11 cellular contexts compared by ENCODE assay signal in the genomic region with DNA sequence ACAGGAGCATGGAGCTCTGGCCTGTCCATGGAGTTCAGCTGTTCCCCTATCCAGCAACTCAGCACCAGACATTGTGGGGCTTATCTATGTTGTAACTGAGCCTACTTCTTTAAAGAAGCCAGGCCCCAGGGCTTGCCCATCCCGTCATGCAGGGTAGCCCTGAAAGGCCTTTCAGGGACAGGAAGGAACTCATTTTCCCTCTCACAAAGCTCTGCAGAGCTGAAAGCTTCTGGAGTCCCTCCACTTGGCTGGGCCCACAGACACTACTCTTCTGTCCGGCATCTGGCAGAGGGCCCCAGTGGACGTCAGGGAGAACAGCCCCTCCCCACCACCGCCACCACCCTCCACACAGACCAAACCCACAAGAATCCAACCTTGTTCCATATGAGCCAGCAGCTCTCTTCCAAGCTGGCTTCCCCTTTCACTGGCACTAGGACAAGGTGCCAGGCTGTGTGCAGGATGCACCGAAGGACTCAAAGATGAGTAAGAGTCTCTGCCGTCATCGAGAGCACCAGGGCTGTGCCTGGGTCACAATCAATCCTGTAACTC. TPM values are rescaled to one million over a fixed set of nuclear protein-coding genes. Genes with fewer than 3 reads are reported as not detected.
A peak's percentile ranks its signal among the peaks of the same experiment; 100 is the strongest.
DNase-seq lines count a peak whose midpoint lies in the region; ATAC-seq, FAIRE-seq and TF ChIP-seq lines count a peak whose summit lies in the region.
"Had no signal": no experiment of that assay in that cellular context is flagged by ENCODE, and none has a peak within 500 bp of the region (broad histone marks: within the 10 kb centered on the region; RNA-seq: fewer than 3 reads in every experiment).

No MANE protein-coding gene starts in this region.

- H3K4me3 ChIP-seq in astrocyte (ENCODE audit: insufficient read depth, low read depth, low read length) = no peak overlapping the region
- H3K4me3 ChIP-seq in CD8-positive, alpha-beta T cell (ENCODE audit: low read depth, low read length) = no peak overlapping the region
- H3K4me3 ChIP-seq: GM23338 had no signal

- no peaks in the 10 kb centered on the region for H3K79me2 ChIP-seq in astrocyte (ENCODE audit: insufficient read depth, low read length)

- CTCF ChIA-PET in CD8-positive, alpha-beta T cell (lab: Charles Lee) = no interaction called here

- H3K4me2 ChIP-seq in astrocyte (ENCODE audit: low read length) = peak overlapping the region; percentile 29
- H3K4me2 ChIP-seq: GM23338 had no signal

- ATAC-seq in omental fat pad (ENCODE audit: low FRiP score) (peak; percentile 37), GM18505 (IDR thresholded peaks at IDR 0.05; ENCODE audit: unreplicated experiment) (no peak), GM19455 (IDR thresholded peaks at IDR 0.05; ENCODE audit: unreplicated experiment) (no peak)
- no peak for ATAC-seq in CD8-positive, alpha-beta T cell
- ATAC-seq: GM23338 had no signal

- TF ChIP-seq CTCF in astrocyte (IDR thresholded peaks at IDR 0.05; ENCODE audit: insufficient read depth, low read depth, low read length) (no peak), glutamatergic neuron (IDR thresholded peaks at IDR 0.05; ENCODE audit: partially characterized antibody, unreplicated experiment) (no peak), omental fat pad (IDR thresholded peaks at IDR 0.05) (no peak)
- TF ChIP-seq CTCF in CD8-positive, alpha-beta T cell (IDR thresholded peaks at IDR 0.05) = no peak

- H4K20me1 ChIP-seq in astrocyte (ENCODE audit: insufficient read depth, low read length) = no peaks in the 10 kb centered on the region

- H3K4me1 ChIP-seq in astrocyte (ENCODE audit: insufficient read depth, low read length) = peaks cover 44% of the 10 kb centered on the region
- no peaks in the 10 kb centered on the region for H3K4me1 ChIP-seq in CD8-positive, alpha-beta T cell (ENCODE audit: insufficient read depth, low read length)

- H3K4me1 Mint-ChIP-seq in astrocyte (ENCODE audit: low read depth, unreplicated experiment) (peaks cover 15% of the 10 kb centered on the region), glutamatergic neuron (ENCODE audit: low read depth, unreplicated experiment) (peaks cover 6% of the 10 kb centered on the region)
- no peaks in the 10 kb centered on the region for H3K4me1 Mint-ChIP-seq in CD8-positive, alpha-beta T cell (ENCODE audit: low read depth)

- peak overlapping the region; percentile 38 for H3K27ac Mint-ChIP-seq in astrocyte (ENCODE audit: unreplicated experiment)
- H3K27ac Mint-ChIP-seq in glutamatergic neuron (ENCODE audit: unreplicated experiment) = peak overlapping the region; percentile 29
- H3K27ac Mint-ChIP-seq in CD8-positive, alpha-beta T cell = no peak overlapping the region
- H3K27ac Mint-ChIP-seq: GM23338 had no signal

- H3K27me3 Mint-ChIP-seq in astrocyte (ENCODE audit: low read depth, unreplicated experiment) = no peaks in the 10 kb centered on the region
- H3K27me3 Mint-ChIP-seq in glutamatergic neuron (ENCODE audit: unreplicated experiment) = no peaks in the 10 kb centered on the region
- H3K27me3 Mint-ChIP-seq in CD8-positive, alpha-beta T cell (ENCODE audit: low read depth) = no peaks in the 10 kb centered on the region

- peaks cover 13% of the 10 kb centered on the region for H3K36me3 Mint-ChIP-seq in astrocyte (ENCODE audit: low read depth, unreplicated experiment)
- H3K36me3 Mint-ChIP-seq in glutamatergic neuron (ENCODE audit: unreplicated experiment) = no peaks in the 10 kb centered on the region
- no peaks in the 10 kb centered on the region for H3K36me3 Mint-ChIP-seq in CD8-positive, alpha-beta T cell

- FAIRE-seq in astrocyte (lab: Jason Lieb, UNC) = no peak
- FAIRE-seq in RCC 7860 (lab: Jason Lieb, UNC) = no peak

- peak overlapping the region; percentile 43 for H3K9ac ChIP-seq in astrocyte (ENCODE audit: low read length)

- POLR2A ChIA-PET in CD8-positive, alpha-beta T cell (lab: Charles Lee) = no interaction called here

- no peaks in the 10 kb centered on the region for H3K27me3 ChIP-seq in astrocyte (ENCODE audit: insufficient read depth, low read length)
- no peaks in the 10 kb centered on the region for H3K27me3 ChIP-seq in CD8-positive, alpha-beta T cell (ENCODE audit: insufficient read depth, low read length)

- no peak for TF ChIP-seq POLR2A in GM18505 (IDR thresholded peaks at IDR 0.05; ENCODE audit: borderline replicate concordance, extremely low read depth, insufficient read depth, insufficient read length)

- H3K9me3 ChIP-seq in astrocyte (ENCODE audit: insufficient read depth, low read depth, low read length) = no peaks in the 10 kb centered on the region
- no peaks in the 10 kb centered on the region for H3K9me3 ChIP-seq in CD8-positive, alpha-beta T cell (ENCODE audit: low read length)

- DNase-seq in AG08396 (ENCODE audit: low spot score) (peak; percentile 53), astrocyte (ENCODE audit: low read depth) (peak; percentile 90), glutamatergic neuron (no peak), omental fat pad (ENCODE audit: low spot score) (no peak), RCC 7860 (ENCODE audit: low spot score) (no peak)
- DNase-seq in CD8-positive, alpha-beta T cell = no peak
- DNase-seq: activated CD8-positive, alpha-beta memory T cell treated with anti-CD3 and anti-CD28 coated beads, Interleukin-2, amount 50 U/mL, for 4 hours; NCI-H2171 treated with DMSO at 0.1 percent for 48 hours had no signal

- no peaks in the 10 kb centered on the region for H3K36me3 ChIP-seq in astrocyte (ENCODE audit: insufficient read depth, low read length)
- no peaks in the 10 kb centered on the region for H3K36me3 ChIP-seq in CD8-positive, alpha-beta T cell (ENCODE audit: insufficient read depth, low read length)

- intact Hi-C loops in CD8-positive, alpha-beta T cell (cut with DNase I, micrococcal nuclease) = no loop called here

- no peaks in the 10 kb centered on the region for H3K9me3 Mint-ChIP-seq in astrocyte (ENCODE audit: unreplicated experiment)
- H3K9me3 Mint-ChIP-seq in glutamatergic neuron (ENCODE audit: unreplicated experiment) = no peaks in the 10 kb centered on the region
- no peaks in the 10 kb centered on the region for H3K9me3 Mint-ChIP-seq in CD8-positive, alpha-beta T cell
- H3K9me3 Mint-ChIP-seq: GM23338 had no signal

- H3K4me3 Mint-ChIP-seq in astrocyte (ENCODE audit: unreplicated experiment) = no peak overlapping the region
- no peak overlapping the region for H3K4me3 Mint-ChIP-seq in glutamatergic neuron (ENCODE audit: unreplicated experiment)
- no peak overlapping the region for H3K4me3 Mint-ChIP-seq in CD8-positive, alpha-beta T cell
- H3K4me3 Mint-ChIP-seq: GM23338 had no signal

- no peak overlapping the region for H2AFZ ChIP-seq in astrocyte (ENCODE audit: low read depth, low read length)
- H2AFZ ChIP-seq: GM23338 had no signal

- H3K27ac ChIP-seq in astrocyte (ENCODE audit: low read depth, low read length) = peak overlapping the region; percentile 31
- no peak overlapping the region for H3K27ac ChIP-seq in CD8-positive, alpha-beta T cell (ENCODE audit: low read depth, low read length)

RNA-seq across cellular contexts. Expression of a gene that starts 33.1 kb away (rescaled TPM):
- 41.7 and 42.1 TPM in 2 replicates for total RNA-seq in astrocyte
- total RNA-seq in glutamatergic neuron (ENCODE audit: unreplicated experiment) = 64.7 TPM
- total RNA-seq in omental fat pad = 10 to 100 TPM in 3 of 4 donors, 1 to 10 TPM in 1; 6.7 to 34.7 (median 15.7) TPM
- total RNA-seq in CD8-positive, alpha-beta T cell = under 1 TPM in 1 of 2 experiments, not detected in 1; 0.27 TPM

Comparison
In these comparisons a context has a peak if more than half of its experiments do, and no peak if none do; other contexts are left out.
1. DNase-seq: peak in AG08396 (single experiment) and astrocyte (single experiment); none in glutamatergic neuron (single experiment), omental fat pad (single experiment), CD8-positive, alpha-beta T cell (0 of 7) and RCC 7860 (single experiment).
2. RNA of a gene that starts 33.1 kb away (total RNA-seq): 64.7 TPM in glutamatergic neuron (single experiment), 41.7 to 42.1 TPM in astrocyte and 6.7 to 34.7 TPM in omental fat pad; 0.27 TPM in CD8-positive, alpha-beta T cell; every median in the first group is over 4 times any median in the second.